Comparison of ENCODE assay signal across 1 cellular context in the genomic region with DNA sequence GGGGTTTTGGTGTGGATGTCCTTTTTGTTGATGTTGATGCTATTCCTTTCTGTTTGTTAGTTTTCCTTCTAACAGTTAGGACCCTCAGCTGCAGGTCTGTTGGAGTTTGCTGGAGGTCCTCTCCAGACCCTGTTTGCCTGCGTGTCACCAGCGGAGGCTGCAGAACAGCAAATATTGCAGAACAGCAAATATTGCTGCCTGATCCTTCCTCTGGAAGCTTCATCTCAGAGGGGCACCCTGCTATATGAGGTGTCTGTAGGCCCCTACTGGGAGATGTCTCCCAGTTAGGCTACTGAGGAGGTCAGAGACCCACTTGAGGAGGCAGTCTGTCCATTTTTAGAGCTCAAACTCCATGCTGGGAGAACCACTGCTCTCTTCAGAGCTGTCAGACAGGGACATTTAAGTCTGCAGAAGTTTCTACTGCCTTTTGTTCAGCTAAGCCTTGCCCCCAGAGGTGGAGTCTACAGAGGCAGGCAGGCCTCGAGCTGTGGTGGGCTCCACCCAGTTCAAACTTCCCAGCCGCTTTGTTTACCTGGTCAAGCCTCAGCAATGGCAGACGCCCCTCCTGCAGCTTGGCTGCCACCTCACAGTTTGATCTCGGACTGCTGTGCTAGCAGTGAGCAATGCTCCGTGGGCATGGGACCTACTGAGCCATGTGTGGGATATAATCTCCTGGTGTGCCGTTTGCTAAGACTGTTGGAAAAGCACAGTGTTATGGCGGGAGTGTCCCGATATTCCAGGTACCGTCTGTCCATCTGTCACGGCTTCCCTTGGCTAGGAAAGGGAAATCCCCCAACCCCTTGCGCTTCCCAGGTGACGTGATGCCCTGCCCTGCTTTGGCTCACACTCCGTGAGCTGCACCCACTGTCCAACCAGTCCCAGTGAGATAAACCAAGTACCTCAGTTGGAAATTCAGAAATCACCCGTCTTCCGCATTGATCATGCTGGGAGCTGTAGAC.
A peak's percentile ranks its signal among the peaks of the same experiment; 100 is the strongest.
TF ChIP-seq lines count a peak whose summit lies in the region.
"Not testable (repeated sequence)": the region's sequence is repeated elsewhere in the genome, so short reads cannot be mapped to it uniquely, and the experiment has no call there.

No MANE protein-coding gene starts in this region.

TF ChIP-seq in HepG2, 621 proteins besides CTCF, POLR2A, EP300 and RAD21 (continued from another document and continues in another):
- TF ChIP-seq ZNF276 (CRISPR knock-in tag; IDR thresholded peaks at IDR 0.05; ENCODE audit: low read depth) (peak; percentile 87; the same call in 1 of the 2 replicates), ARID4A (CRISPR knock-in tag; IDR thresholded peaks at IDR 0.05; ENCODE audit: borderline replicate concordance) (peak; percentile 69), ZNF44 (CRISPR knock-in tag; IDR thresholded peaks at IDR 0.05) (peak; percentile 75; the same call in 1 of the 2 replicates), ZSCAN20 (CRISPR knock-in tag; IDR thresholded peaks at IDR 0.05; ENCODE audit: borderline replicate concordance) (peak; percentile 77; the same call in 1 of the 2 replicates), ZNF619 (CRISPR knock-in tag; IDR thresholded peaks at IDR 0.05) (0 out of 2 replicates have a peak, but pooled peaks have one; percentile 86), THAP11 (CRISPR knock-in tag; IDR thresholded peaks at IDR 0.05) (0 out of 2 replicates have a peak, but pooled peaks have one; percentile 15), ZNF782 (CRISPR knock-in tag; IDR thresholded peaks at IDR 0.05; ENCODE audit: borderline replicate concordance) (peak; percentile 50; the same call in 1 of the 2 replicates), ATF3 (CRISPR knock-in tag; IDR thresholded peaks at IDR 0.05) (0 out of 2 replicates have a peak, but pooled peaks have one; percentile 7), NFYB (CRISPR knock-in tag; IDR thresholded peaks at IDR 0.05) (peak; percentile 38; the same call in 1 of the 2 replicates), HNF4G (CRISPR knock-in tag; IDR thresholded peaks at IDR 0.05; ENCODE audit: borderline replicate concordance, low read depth) (0 out of 2 replicates have a peak, but pooled peaks have one; percentile 30), RELA (CRISPR knock-in tag; IDR thresholded peaks at IDR 0.05) (peak; percentile 26; the same call in 1 of the 2 replicates), ASH2L (IDR thresholded peaks at IDR 0.05; ENCODE audit: insufficient read length, low read depth, low read length) (peak; percentile 20), ZNF770 (CRISPR knock-in tag; IDR thresholded peaks at IDR 0.05) (peak; percentile 62), ZSCAN31 (CRISPR knock-in tag; IDR thresholded peaks at IDR 0.05; ENCODE audit: low read depth) (peak; percentile 25; the same call in 1 of the 2 replicates), ZNF138 (CRISPR knock-in tag; IDR thresholded peaks at IDR 0.05; ENCODE audit: low read depth) (0 out of 2 replicates have a peak, but pooled peaks have one; percentile 46), NONO (CRISPR knock-in tag; conservative IDR thresholded peaks at IDR 0.05) (peak; percentile 74; the same call in 1 of the 2 replicates), TARDBP (CRISPR knock-in tag; IDR thresholded peaks at IDR 0.05) (peak; percentile 48; the same call in 1 of the 2 replicates), HIVEP1 (CRISPR knock-in tag; IDR thresholded peaks at IDR 0.05) (0 out of 2 replicates have a peak, but pooled peaks have one; percentile 27)
- TF ChIP-seq, protein P1, sequence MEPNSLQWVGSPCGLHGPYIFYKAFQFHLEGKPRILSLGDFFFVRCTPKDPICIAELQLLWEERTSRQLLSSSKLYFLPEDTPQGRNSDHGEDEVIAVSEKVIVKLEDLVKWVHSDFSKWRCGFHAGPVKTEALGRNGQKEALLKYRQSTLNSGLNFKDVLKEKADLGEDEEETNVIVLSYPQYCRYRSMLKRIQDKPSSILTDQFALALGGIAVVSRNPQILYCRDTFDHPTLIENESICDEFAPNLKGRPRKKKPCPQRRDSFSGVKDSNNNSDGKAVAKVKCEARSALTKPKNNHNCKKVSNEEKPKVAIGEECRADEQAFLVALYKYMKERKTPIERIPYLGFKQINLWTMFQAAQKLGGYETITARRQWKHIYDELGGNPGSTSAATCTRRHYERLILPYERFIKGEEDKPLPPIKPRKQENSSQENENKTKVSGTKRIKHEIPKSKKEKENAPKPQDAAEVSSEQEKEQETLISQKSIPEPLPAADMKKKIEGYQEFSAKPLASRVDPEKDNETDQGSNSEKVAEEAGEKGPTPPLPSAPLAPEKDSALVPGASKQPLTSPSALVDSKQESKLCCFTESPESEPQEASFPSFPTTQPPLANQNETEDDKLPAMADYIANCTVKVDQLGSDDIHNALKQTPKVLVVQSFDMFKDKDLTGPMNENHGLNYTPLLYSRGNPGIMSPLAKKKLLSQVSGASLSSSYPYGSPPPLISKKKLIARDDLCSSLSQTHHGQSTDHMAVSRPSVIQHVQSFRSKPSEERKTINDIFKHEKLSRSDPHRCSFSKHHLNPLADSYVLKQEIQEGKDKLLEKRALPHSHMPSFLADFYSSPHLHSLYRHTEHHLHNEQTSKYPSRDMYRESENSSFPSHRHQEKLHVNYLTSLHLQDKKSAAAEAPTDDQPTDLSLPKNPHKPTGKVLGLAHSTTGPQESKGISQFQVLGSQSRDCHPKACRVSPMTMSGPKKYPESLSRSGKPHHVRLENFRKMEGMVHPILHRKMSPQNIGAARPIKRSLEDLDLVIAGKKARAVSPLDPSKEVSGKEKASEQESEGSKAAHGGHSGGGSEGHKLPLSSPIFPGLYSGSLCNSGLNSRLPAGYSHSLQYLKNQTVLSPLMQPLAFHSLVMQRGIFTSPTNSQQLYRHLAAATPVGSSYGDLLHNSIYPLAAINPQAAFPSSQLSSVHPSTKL (CRISPR knock-in tag; IDR thresholded peaks at IDR 0.05) = peak; percentile 56
- TF ChIP-seq, protein P2, sequence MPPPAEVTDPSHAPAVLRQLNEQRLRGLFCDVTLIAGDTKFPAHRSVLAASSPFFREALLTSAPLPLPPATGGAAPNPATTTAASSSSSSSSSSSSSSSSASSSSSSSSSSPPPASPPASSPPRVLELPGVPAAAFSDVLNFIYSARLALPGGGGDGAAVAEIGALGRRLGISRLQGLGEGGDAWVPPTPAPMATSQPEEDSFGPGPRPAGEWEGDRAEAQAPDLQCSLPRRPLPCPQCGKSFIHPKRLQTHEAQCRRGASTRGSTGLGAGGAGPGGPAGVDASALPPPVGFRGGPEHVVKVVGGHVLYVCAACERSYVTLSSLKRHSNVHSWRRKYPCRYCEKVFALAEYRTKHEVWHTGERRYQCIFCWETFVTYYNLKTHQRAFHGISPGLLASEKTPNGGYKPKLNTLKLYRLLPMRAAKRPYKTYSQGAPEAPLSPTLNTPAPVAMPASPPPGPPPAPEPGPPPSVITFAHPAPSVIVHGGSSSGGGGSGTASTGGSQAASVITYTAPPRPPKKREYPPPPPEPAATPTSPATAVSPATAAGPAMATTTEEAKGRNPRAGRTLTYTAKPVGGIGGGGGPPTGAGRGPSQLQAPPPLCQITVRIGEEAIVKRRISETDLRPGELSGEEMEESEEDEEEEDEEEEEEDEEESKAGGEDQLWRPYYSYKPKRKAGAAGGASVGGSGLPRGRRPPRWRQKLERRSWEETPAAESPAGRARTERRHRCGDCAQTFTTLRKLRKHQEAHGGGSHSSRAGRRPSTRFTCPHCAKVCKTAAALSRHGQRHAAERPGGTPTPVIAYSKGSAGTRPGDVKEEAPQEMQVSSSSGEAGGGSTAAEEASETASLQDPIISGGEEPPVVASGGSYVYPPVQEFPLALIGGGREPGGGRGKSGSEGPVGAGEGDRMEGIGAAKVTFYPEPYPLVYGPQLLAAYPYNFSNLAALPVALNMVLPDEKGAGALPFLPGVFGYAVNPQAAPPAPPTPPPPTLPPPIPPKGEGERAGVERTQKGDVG (CRISPR knock-in tag; IDR thresholded peaks at IDR 0.05; ENCODE audit: borderline replicate concordance) = peak; percentile 84; the same call in 1 of the 2 replicates
- TF ChIP-seq, protein P3, sequence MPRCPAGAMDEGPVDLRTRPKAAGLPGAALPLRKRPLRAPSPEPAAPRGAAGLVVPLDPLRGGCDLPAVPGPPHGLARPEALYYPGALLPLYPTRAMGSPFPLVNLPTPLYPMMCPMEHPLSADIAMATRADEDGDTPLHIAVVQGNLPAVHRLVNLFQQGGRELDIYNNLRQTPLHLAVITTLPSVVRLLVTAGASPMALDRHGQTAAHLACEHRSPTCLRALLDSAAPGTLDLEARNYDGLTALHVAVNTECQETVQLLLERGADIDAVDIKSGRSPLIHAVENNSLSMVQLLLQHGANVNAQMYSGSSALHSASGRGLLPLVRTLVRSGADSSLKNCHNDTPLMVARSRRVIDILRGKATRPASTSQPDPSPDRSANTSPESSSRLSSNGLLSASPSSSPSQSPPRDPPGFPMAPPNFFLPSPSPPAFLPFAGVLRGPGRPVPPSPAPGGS (CRISPR knock-in tag; IDR thresholded peaks at IDR 0.05) = peak; percentile 81; the same call in 1 of the 2 replicates
- not testable (repeated sequence) for TF ChIP-seq HNF4G (IDR thresholded peaks at IDR 0.05; ENCODE audit: borderline replicate concordance, low read depth, low read length); NONO (IDR thresholded peaks at IDR 0.05)
- TF ChIP-seq, protein P4, sequence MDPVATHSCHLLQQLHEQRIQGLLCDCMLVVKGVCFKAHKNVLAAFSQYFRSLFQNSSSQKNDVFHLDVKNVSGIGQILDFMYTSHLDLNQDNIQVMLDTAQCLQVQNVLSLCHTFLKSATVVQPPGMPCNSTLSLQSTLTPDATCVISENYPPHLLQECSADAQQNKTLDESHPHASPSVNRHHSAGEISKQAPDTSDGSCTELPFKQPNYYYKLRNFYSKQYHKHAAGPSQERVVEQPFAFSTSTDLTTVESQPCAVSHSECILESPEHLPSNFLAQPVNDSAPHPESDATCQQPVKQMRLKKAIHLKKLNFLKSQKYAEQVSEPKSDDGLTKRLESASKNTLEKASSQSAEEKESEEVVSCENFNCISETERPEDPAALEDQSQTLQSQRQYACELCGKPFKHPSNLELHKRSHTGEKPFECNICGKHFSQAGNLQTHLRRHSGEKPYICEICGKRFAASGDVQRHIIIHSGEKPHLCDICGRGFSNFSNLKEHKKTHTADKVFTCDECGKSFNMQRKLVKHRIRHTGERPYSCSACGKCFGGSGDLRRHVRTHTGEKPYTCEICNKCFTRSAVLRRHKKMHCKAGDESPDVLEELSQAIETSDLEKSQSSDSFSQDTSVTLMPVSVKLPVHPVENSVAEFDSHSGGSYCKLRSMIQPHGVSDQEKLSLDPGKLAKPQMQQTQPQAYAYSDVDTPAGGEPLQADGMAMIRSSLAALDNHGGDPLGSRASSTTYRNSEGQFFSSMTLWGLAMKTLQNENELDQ (CRISPR knock-in tag; IDR thresholded peaks at IDR 0.05; ENCODE audit: borderline replicate concordance) = 0 out of 2 replicates have a peak, but pooled peaks have one; percentile 14
- TF ChIP-seq, protein P5, sequence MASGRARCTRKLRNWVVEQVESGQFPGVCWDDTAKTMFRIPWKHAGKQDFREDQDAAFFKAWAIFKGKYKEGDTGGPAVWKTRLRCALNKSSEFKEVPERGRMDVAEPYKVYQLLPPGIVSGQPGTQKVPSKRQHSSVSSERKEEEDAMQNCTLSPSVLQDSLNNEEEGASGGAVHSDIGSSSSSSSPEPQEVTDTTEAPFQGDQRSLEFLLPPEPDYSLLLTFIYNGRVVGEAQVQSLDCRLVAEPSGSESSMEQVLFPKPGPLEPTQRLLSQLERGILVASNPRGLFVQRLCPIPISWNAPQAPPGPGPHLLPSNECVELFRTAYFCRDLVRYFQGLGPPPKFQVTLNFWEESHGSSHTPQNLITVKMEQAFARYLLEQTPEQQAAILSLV (CRISPR knock-in tag; IDR thresholded peaks at IDR 0.05; ENCODE audit: borderline replicate concordance) = 0 out of 2 replicates have a peak, but pooled peaks have one; percentile 73
